In genomic region chrX:19810809-19811208, GRCh38 we compare ENCODE assay signal across 11 cellular contexts.
DNase-seq lines count a peak whose midpoint lies in the region; ATAC-seq and TF ChIP-seq lines count a peak whose summit lies in the region.
"Had no signal": no experiment of that assay in that cellular context is flagged by ENCODE, and none has a peak within 500 bp of the region (broad histone marks: within the 10 kb centered on the region; RNA-seq: fewer than 3 reads in every experiment).

No MANE protein-coding gene starts in this region.

- peaks cover 20% of the 10 kb centered on the region for H3K4me1 Mint-ChIP-seq in activated T-helper 17 cell treated with anti-CD3 and anti-CD28 coated beads, Interleukin-2, amount 50 U/mL, for 72 hours

- H3K27me3 Mint-ChIP-seq in activated T-helper 17 cell treated with anti-CD3 and anti-CD28 coated beads, Interleukin-2, amount 50 U/mL, for 72 hours, result no peaks in the 10 kb centered on the region
- H3K27me3 Mint-ChIP-seq: CD4-positive, CD25-positive, alpha-beta regulatory T cell had no signal

- H3K27ac ChIP-seq in HL-60 (replicated peaks), result peak overlapping the region; percentile 65
- H3K27ac ChIP-seq in left lung, result no peak overlapping the region
- H3K27ac ChIP-seq in foreskin keratinocyte, result no peak overlapping the region

- H3K4me3 ChIP-seq in HL-60 (replicated peaks; ENCODE audit: insufficient read depth, low read length) (no peak overlapping the region), left lung (no peak overlapping the region)
- H3K4me3 ChIP-seq: skin epidermis had no signal

- TF ChIP-seq CTCF in AG09319 (IDR thresholded peaks at IDR 0.05; ENCODE audit: low read depth, low read length) (no peak), HL-60 (IDR thresholded peaks at IDR 0.05; ENCODE audit: insufficient read depth, low read length) (no peak), left lung (IDR thresholded peaks at IDR 0.05) (no peak), foreskin keratinocyte (conservative IDR thresholded peaks at IDR 0.05) (no peak)

- peak; percentile 53 for DNase-seq in AG09319 (ENCODE audit: extremely low read depth, low read depth)
- DNase-seq in HL-60 (ENCODE audit: low read depth in 1 of 2, low spot score in 1 of 2), result peak; percentile 41 to 75
- no peak for DNase-seq in left lung
- DNase-seq in amygdala (lab: John Stamatoyannopoulos, UW), result no peak
- DNase-seq in foreskin keratinocyte, result no peak
- no peak for DNase-seq in hippocampal formation (lab: John Stamatoyannopoulos, UW)
- DNase-seq: CD4-positive, CD25-positive, alpha-beta regulatory T cell; NCI-H2171 treated with DMSO at 0.1 percent for 48 hours had no signal

- intact Hi-C loops in left lung (cut with DNase I), result no loop called here

- no peak overlapping the region for H3K27ac Mint-ChIP-seq in activated T-helper 17 cell treated with anti-CD3 and anti-CD28 coated beads, Interleukin-2, amount 50 U/mL, for 72 hours

- H3K27me3 ChIP-seq in HL-60 (ENCODE audit: insufficient read depth, poor library complexity, severe bottlenecking), result no peaks in the 10 kb centered on the region
- no peaks in the 10 kb centered on the region for H3K27me3 ChIP-seq in left lung
- no peaks in the 10 kb centered on the region for H3K27me3 ChIP-seq in foreskin keratinocyte

- peak; percentile 66 for ATAC-seq in activated T-helper 17 cell treated with anti-CD3 and anti-CD28 coated beads, Interleukin-2, amount 50 U/mL, for 72 hours (replicated peaks)
- peak; percentile 51 for ATAC-seq in left lung
- ATAC-seq in GM19455 (IDR thresholded peaks at IDR 0.05; ENCODE audit: unreplicated experiment), result no peak
- no peak for ATAC-seq in foreskin keratinocyte

- H3K4me1 ChIP-seq in left lung (peaks cover 0 to 19% of the 10 kb centered on the region in 2 donors), foreskin keratinocyte (no peaks in the 10 kb centered on the region)

- peak overlapping the region; percentile 15 for H3K4me3 Mint-ChIP-seq in activated T-helper 17 cell treated with anti-CD3 and anti-CD28 coated beads, Interleukin-2, amount 50 U/mL, for 72 hours

- no peaks in the 10 kb centered on the region for H3K9me3 Mint-ChIP-seq in activated T-helper 17 cell treated with anti-CD3 and anti-CD28 coated beads, Interleukin-2, amount 50 U/mL, for 72 hours

- no peaks in the 10 kb centered on the region for H3K9me3 ChIP-seq in left lung

- H3K36me3 Mint-ChIP-seq in activated T-helper 17 cell treated with anti-CD3 and anti-CD28 coated beads, Interleukin-2, amount 50 U/mL, for 72 hours (ENCODE audit: low read depth), result no peaks in the 10 kb centered on the region
- H3K36me3 Mint-ChIP-seq: CD4-positive, CD25-positive, alpha-beta regulatory T cell had no signal

- H3K36me3 ChIP-seq in left lung, result no peaks in the 10 kb centered on the region

Comparison
In these comparisons a context has a peak if more than half of its experiments do, and no peak if none do; other contexts are left out.
1. DNase-seq: peak in AG09319 (single experiment) and HL-60 (2 of 2); none in left lung (0 of 2), amygdala (0 of 56), foreskin keratinocyte (0 of 2) and hippocampal formation (0 of 2).
2. ATAC-seq: peak in activated T-helper 17 cell treated with anti-CD3 and anti-CD28 coated beads, Interleukin-2, amount 50 U/mL, for 72 hours (single experiment) and left lung (single experiment); none in GM19455 (single experiment) and foreskin keratinocyte (single experiment).